In the genomic region with DNA sequence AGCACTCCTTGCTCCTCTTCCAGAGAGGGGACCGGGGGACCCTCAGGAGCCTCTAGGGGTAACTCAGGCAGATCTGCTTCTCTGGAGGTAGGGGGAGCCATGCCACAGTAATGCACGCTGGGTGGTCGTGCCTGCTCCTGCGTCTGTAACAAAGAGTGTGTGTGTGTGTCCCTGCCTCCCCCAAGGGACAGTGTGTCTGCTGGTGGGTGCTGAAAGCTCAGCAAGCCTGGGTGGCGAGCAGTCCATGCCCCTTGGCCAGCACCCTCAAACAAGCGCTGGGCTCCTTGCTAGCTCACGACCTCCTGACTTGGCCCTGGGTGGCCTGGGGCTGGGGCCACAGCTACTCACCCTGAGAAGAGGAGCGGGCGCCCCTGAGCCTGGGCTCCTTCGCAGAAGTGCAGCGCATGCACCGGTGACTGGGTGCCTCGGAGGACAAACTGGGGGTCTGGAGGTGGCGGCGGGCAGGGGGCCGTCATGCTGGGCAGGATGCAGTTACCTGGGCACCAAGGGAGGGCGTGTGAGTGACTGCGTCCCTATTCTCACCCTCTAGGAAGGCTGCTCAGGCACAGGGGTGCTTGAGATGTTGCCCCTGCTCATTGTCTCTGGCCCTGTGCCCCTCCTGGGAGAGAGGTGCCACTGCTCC, we compare ENCODE assay signal across 14 cellular contexts. TPM values are rescaled to one million over a fixed set of nuclear protein-coding genes. Genes with fewer than 3 reads are reported as not detected.
DNase-seq lines count a peak whose midpoint lies in the region; ATAC-seq, FAIRE-seq and TF ChIP-seq lines count a peak whose summit lies in the region.
"Had no signal": no experiment of that assay in that cellular context is flagged by ENCODE, and none has a peak within 500 bp of the region (broad histone marks: within the 10 kb centered on the region; RNA-seq: fewer than 3 reads in every experiment).

No MANE protein-coding gene starts in this region.

- no peak overlapping the region for H3K27ac ChIP-seq in astrocyte (ENCODE audit: low read depth, low read length)
- no peak overlapping the region for H3K27ac ChIP-seq in HepG2 (ENCODE audit: extremely low read length, insufficient read depth, low read length)
- no peak overlapping the region for H3K27ac ChIP-seq in upper lobe of right lung
- no peak overlapping the region for H3K27ac ChIP-seq in prostate gland
- H3K27ac ChIP-seq: body of pancreas, left lung, psoas muscle had no signal

- DNase-seq in natural killer cell (peak; percentile 12), astrocyte (ENCODE audit: low read depth) (no peak), HepG2 (ENCODE audit: low spot score) (no peak), upper lobe of right lung (peak; percentile 56), prostate gland (ENCODE audit: low spot score) (no peak), DMS153 treated with DMSO at 0.1 percent for 48 hours (lab: John Stamatoyannopoulos, UW; ENCODE audit: unreplicated experiment) (no peak)
- DNase-seq in natural killer cell treated with Interleukin-12 subunit alpha and Interleukin-12 subunit beta and Interleukin-15 and Interleukin-18, amount 100 ng/mL, for 72 hours (ENCODE audit: low spot score) = no peak
- DNase-seq: activated naive CD4-positive, alpha-beta T cell treated with Interleukin-2 at 50 U/mL for 16 hours; GDM1; NCI-H2227 treated with DMSO at 0.1 percent for 48 hours; psoas muscle had no signal

- no TSS peak for BruUV-seq in HepG2 (replicated peaks; lab: Mats Ljungman, UMichigan)

- H2AFZ ChIP-seq in astrocyte (ENCODE audit: low read depth, low read length) (no peak overlapping the region), HepG2 (ENCODE audit: low read length) (no peak overlapping the region)

- FAIRE-seq in astrocyte (lab: Jason Lieb, UNC) (no peak), HepG2 (lab: Jason Lieb, UNC) (no peak)

- H3K4me1 Mint-ChIP-seq in natural killer cell (peaks cover 0 to 4% of the 10 kb centered on the region in 2 donors), astrocyte (ENCODE audit: low read depth, unreplicated experiment) (no peaks in the 10 kb centered on the region)
- H3K4me1 Mint-ChIP-seq in natural killer cell treated with Interleukin-12 subunit alpha and Interleukin-12 subunit beta and Interleukin-15 and Interleukin-18, amount 100 ng/mL, for 72 hours (ENCODE audit: low read depth in 2 of 2) = peaks cover 3 to 6% of the 10 kb centered on the region in 2 donors

- H3K4me3 ChIP-seq in astrocyte (ENCODE audit: insufficient read depth, low read depth, low read length) (no peak overlapping the region), HepG2 (replicated peaks in 1 of 3; ENCODE audit: insufficient read depth in 1 of 3, low read depth in 2 of 3, low read length in 3 of 3) (no peak overlapping the region), upper lobe of right lung (no peak overlapping the region), prostate gland (no peak overlapping the region)
- H3K4me3 ChIP-seq: body of pancreas, left lung, psoas muscle had no signal

- H3K4me2 ChIP-seq in astrocyte (ENCODE audit: low read length) = no peak overlapping the region
- no peak overlapping the region for H3K4me2 ChIP-seq in HepG2 (ENCODE audit: low read depth, low read length)

- CTCF ChIA-PET in HepG2 (lab: Yijun Ruan, JAX; ENCODE audit: low intra/inter-chr PET ratio, low total read pairs) = no interaction called here

- H3K9me3 ChIP-seq in astrocyte (ENCODE audit: insufficient read depth, low read depth, low read length) (no peaks in the 10 kb centered on the region), HepG2 (ENCODE audit: low read length) (no peaks in the 10 kb centered on the region), upper lobe of right lung (no peaks in the 10 kb centered on the region), prostate gland (no peaks in the 10 kb centered on the region)
- H3K9me3 ChIP-seq: body of pancreas, left lung, psoas muscle had no signal

- H3K9ac ChIP-seq in astrocyte (ENCODE audit: low read length) = no peak overlapping the region
- no peak overlapping the region for H3K9ac ChIP-seq in HepG2 (ENCODE audit: insufficient read depth, low read depth, low read length)

- H3K27me3 Mint-ChIP-seq in natural killer cell (ENCODE audit: low read depth in 2 of 2) (no peaks in the 10 kb centered on the region), astrocyte (ENCODE audit: low read depth, unreplicated experiment) (peaks cover 4% of the 10 kb centered on the region)
- H3K27me3 Mint-ChIP-seq in natural killer cell treated with Interleukin-12 subunit alpha and Interleukin-12 subunit beta and Interleukin-15 and Interleukin-18, amount 100 ng/mL, for 72 hours = no peaks in the 10 kb centered on the region

- in situ Hi-C loops in HepG2 (cut with HindIII; ENCODE audit: extremely low pct_ligation_motif_present, low pct_unique_long_range_greater_than_20kb) = no loop called here

- no peaks in the 10 kb centered on the region for H3K27me3 ChIP-seq in astrocyte (ENCODE audit: insufficient read depth, low read length)
- H3K27me3 ChIP-seq in HepG2 (ENCODE audit: control insufficient read depth in 1 of 2, insufficient read depth in 2 of 2, low read length in 2 of 2) = no peaks in the 10 kb centered on the region
- no peaks in the 10 kb centered on the region for H3K27me3 ChIP-seq in upper lobe of right lung
- H3K27me3 ChIP-seq in prostate gland (replicated peaks; ENCODE audit: insufficient read depth) = no peaks in the 10 kb centered on the region
- H3K27me3 ChIP-seq: body of pancreas, left lung had no signal

- ATAC-seq in natural killer cell = no peak
- ATAC-seq in natural killer cell treated with Interleukin-12 subunit alpha and Interleukin-12 subunit beta and Interleukin-15 and Interleukin-18, amount 100 ng/mL, for 72 hours = no peak
- ATAC-seq in HepG2 = no peak
- ATAC-seq in upper lobe of right lung = no peak
- no peak for ATAC-seq in GM21447 (IDR thresholded peaks at IDR 0.05; ENCODE audit: unreplicated experiment)
- ATAC-seq: body of pancreas, left lung, psoas muscle had no signal

- H4K20me1 ChIP-seq in astrocyte (ENCODE audit: insufficient read depth, low read length) = peaks cover 8% of the 10 kb centered on the region
- H4K20me1 ChIP-seq in HepG2 (ENCODE audit: insufficient read depth, low read length) = no peaks in the 10 kb centered on the region

- TF ChIP-seq RAD21 in HepG2 (CRISPR knock-in tag; IDR thresholded peaks at IDR 0.05) = 0 out of 2 replicates have a peak, but pooled peaks have one; percentile 12

- H3K9me3 Mint-ChIP-seq in natural killer cell (no peaks in the 10 kb centered on the region), astrocyte (ENCODE audit: unreplicated experiment) (no peaks in the 10 kb centered on the region)
- H3K9me3 Mint-ChIP-seq in natural killer cell treated with Interleukin-12 subunit alpha and Interleukin-12 subunit beta and Interleukin-15 and Interleukin-18, amount 100 ng/mL, for 72 hours = no peaks in the 10 kb centered on the region

- intact Hi-C loops in natural killer cell (cut with micrococcal nuclease) (no loop called here), HepG2 (cut with micrococcal nuclease; ENCODE audit: unreplicated experiment) (loop anchor here (2.0 to 5.0 kb wide), 2 partner anchors 71 to 90 kb away; no protein-coding TSS in a partner anchor), upper lobe of right lung (cut with DNase I) (no loop called here), prostate gland (cut with DNase I) (no loop called here)

- POLR2A ChIA-PET in HepG2 (lab: Yijun Ruan, JAX) = interaction anchor here (1.0 kb wide), 1 partner anchor 33 kb away, joined by 3 read pairs; the partner anchor contains the start of genes GNB1L and RTL10

- TF ChIP-seq EP300 in HepG2 (IDR thresholded peaks at IDR 0.05; ENCODE audit: low read depth in 2 of 2, low read length in 2 of 2) = no peak
- no peak for TF ChIP-seq EP300 in HepG2 (CRISPR knock-in tag; IDR thresholded peaks at IDR 0.05; ENCODE audit: borderline replicate concordance)

- no peak for TF ChIP-seq POLR2A in HepG2 (IDR thresholded peaks at IDR 0.05; ENCODE audit: insufficient read depth in 1 of 2, low read depth in 2 of 2, low read length in 2 of 2)
- no peak for TF ChIP-seq POLR2A in prostate gland (IDR thresholded peaks at IDR 0.05)

- H3K4me3 Mint-ChIP-seq in natural killer cell (no peak overlapping the region), astrocyte (ENCODE audit: unreplicated experiment) (no peak overlapping the region)
- no peak overlapping the region for H3K4me3 Mint-ChIP-seq in natural killer cell treated with Interleukin-12 subunit alpha and Interleukin-12 subunit beta and Interleukin-15 and Interleukin-18, amount 100 ng/mL, for 72 hours

- WGBS in HepG2 (ENCODE audit: low lambda C conversion rate) = 78% methylated on average over 2 of the region's 18 CpGs
- 93% methylated on average over 18 of the region's 18 CpGs for WGBS in prostate gland

- H3K4me1 ChIP-seq in astrocyte (ENCODE audit: insufficient read depth, low read length) = no peaks in the 10 kb centered on the region
- H3K4me1 ChIP-seq in HepG2 (ENCODE audit: insufficient read depth, low read length) = peaks cover 28% of the 10 kb centered on the region
- peaks cover 10% of the 10 kb centered on the region for H3K4me1 ChIP-seq in upper lobe of right lung
- H3K4me1 ChIP-seq in prostate gland (replicated peaks) = no peaks in the 10 kb centered on the region
- H3K4me1 ChIP-seq: body of pancreas, psoas muscle had no signal

- H3K27ac Mint-ChIP-seq in natural killer cell = no peak overlapping the region
- no peak overlapping the region for H3K27ac Mint-ChIP-seq in natural killer cell treated with Interleukin-12 subunit alpha and Interleukin-12 subunit beta and Interleukin-15 and Interleukin-18, amount 100 ng/mL, for 72 hours
- peak overlapping the region; percentile 12 for H3K27ac Mint-ChIP-seq in astrocyte (ENCODE audit: unreplicated experiment)

- TF ChIP-seq CTCF in natural killer cell (IDR thresholded peaks at IDR 0.05) (no peak), astrocyte (IDR thresholded peaks at IDR 0.05; ENCODE audit: insufficient read depth, low read depth, low read length) (no peak), HepG2 (CRISPR knock-in tag; IDR thresholded peaks at IDR 0.05) (peak; percentile 47), upper lobe of right lung (IDR thresholded peaks at IDR 0.05) (no peak), prostate gland (IDR thresholded peaks at IDR 0.05) (no peak)

- no peaks in the 10 kb centered on the region for H3K36me3 ChIP-seq in astrocyte (ENCODE audit: insufficient read depth, low read length)
- no peaks in the 10 kb centered on the region for H3K36me3 ChIP-seq in HepG2 (replicated peaks in 1 of 2; ENCODE audit: control insufficient read depth in 1 of 2, insufficient read depth in 2 of 2, low read length in 2 of 2)
- no peaks in the 10 kb centered on the region for H3K36me3 ChIP-seq in upper lobe of right lung
- no peaks in the 10 kb centered on the region for H3K36me3 ChIP-seq in prostate gland
- H3K36me3 ChIP-seq: left lung had no signal

- H3K36me3 Mint-ChIP-seq in natural killer cell = no peaks in the 10 kb centered on the region
- H3K36me3 Mint-ChIP-seq in natural killer cell treated with Interleukin-12 subunit alpha and Interleukin-12 subunit beta and Interleukin-15 and Interleukin-18, amount 100 ng/mL, for 72 hours = no peaks in the 10 kb centered on the region
- peaks cover under 1% of the 10 kb centered on the region for H3K36me3 Mint-ChIP-seq in astrocyte (ENCODE audit: low read depth, unreplicated experiment)

- H3K79me2 ChIP-seq in astrocyte (ENCODE audit: insufficient read depth, low read length) (no peaks in the 10 kb centered on the region), HepG2 (ENCODE audit: insufficient read depth, low read length) (no peaks in the 10 kb centered on the region)

RNA-seq across cellular contexts. Expression of gene GNB1L, which starts 33.7 kb away (rescaled TPM):
- 1 to 10 TPM; 5.1 to 5.3 (median 5.3) TPM for total RNA-seq in natural killer cell
- 10 to 100 TPM in 1 of 2 donors, 1 to 10 TPM in 1; 9.7 to 17.9 TPM for total RNA-seq in natural killer cell treated with Interleukin-12 subunit alpha and Interleukin-12 subunit beta and Interleukin-15 and Interleukin-18, amount 100 ng/mL, for 72 hours
- total RNA-seq in astrocyte = 10.4 and 14.3 TPM in 2 replicates
- 7.4 and 7.7 TPM in 2 replicates for total RNA-seq in HepG2 (2016; rRNA removed; fragmentation: Illumina TruSeq; extraction: Trizol)
- 2.1 and 3.2 TPM in 2 replicates for total RNA-seq in HepG2 (2016; cell fraction: cytosol; rRNA removed; fragmentation: Illumina TruSeq; extraction: Trizol; ENCODE audit: low read depth)
- total RNA-seq in HepG2 (2016; cell fraction: insoluble cytoplasmic fraction; rRNA removed; fragmentation: Illumina TruSeq; extraction: Trizol) = 7.8 and 8.7 TPM in 2 replicates
- total RNA-seq in HepG2 (2016; cell fraction: membrane; rRNA removed; fragmentation: Illumina TruSeq; extraction: Trizol) = 4.1 and 4.4 TPM in 2 replicates
- 4.8 and 5.3 TPM in 2 replicates for total RNA-seq in HepG2 (2016; cell fraction: nucleus; rRNA removed; fragmentation: Illumina TruSeq; extraction: Trizol)
- polyA plus RNA-seq in HepG2 (2011; rRNA removed) = 2.1 and 2.5 TPM in 2 replicates
- 1.7 and 3.9 TPM in 2 replicates for polyA plus RNA-seq in HepG2 (2011; cell fraction: cytosol; rRNA removed)
- 4.7 and 6.8 TPM in 2 replicates for polyA plus RNA-seq in HepG2 (2011; cell fraction: nucleus; rRNA removed)
- polyA plus RNA-seq in HepG2 (2012) = 2.4 and 4.1 TPM in 2 replicates
- polyA plus RNA-seq in HepG2 (2016; cell fraction: cytosol; fragmentation: Illumina TruSeq; extraction: Trizol; ENCODE audit: low read depth) = 1.7 and 2.3 TPM in 2 replicates
- polyA plus RNA-seq in HepG2 (2016; cell fraction: insoluble cytoplasmic fraction; fragmentation: Illumina TruSeq; extraction: Trizol; ENCODE audit: low read depth) = 5.9 and 6.5 TPM in 2 replicates
- polyA plus RNA-seq in HepG2 (2016; cell fraction: membrane; fragmentation: Illumina TruSeq; extraction: Trizol; ENCODE audit: low read depth) = 2.8 and 3.1 TPM in 2 replicates
- 4.2 and 7.0 TPM in 2 replicates for polyA plus RNA-seq in HepG2 (2016; cell fraction: nucleus; fragmentation: Illumina TruSeq; extraction: Trizol; ENCODE audit: insufficient read depth, low read depth)
- 2.4 and 4.9 TPM in 2 replicates for polyA minus RNA-seq in HepG2 (2011; rRNA and poly(A)+ RNA removed; ENCODE audit: low replicate concordance)
- polyA minus RNA-seq in HepG2 (2011; cell fraction: cytosol; rRNA and poly(A)+ RNA removed) = 1.7 and 2.4 TPM in 2 replicates
- polyA minus RNA-seq in HepG2 (2011; cell fraction: nucleus; rRNA and poly(A)+ RNA removed) = 0.75 and 1.8 TPM in 2 replicates
- 7.8 TPM for total RNA-seq in upper lobe of right lung
- 10 to 100 TPM in 1 of 2 donors, 1 to 10 TPM in 1; 5.6 to 12.0 TPM for total RNA-seq in prostate gland

RNA-seq across cellular contexts. Expression of gene RTL10, which starts 33.7 kb away (rescaled TPM):
- 10 to 100 TPM in 2 of 3 donors, 1 to 10 TPM in 1; 6.4 to 12.5 (median 11.7) TPM for total RNA-seq in natural killer cell
- 10 to 100 TPM; 11.2 to 26.3 TPM for total RNA-seq in natural killer cell treated with Interleukin-12 subunit alpha and Interleukin-12 subunit beta and Interleukin-15 and Interleukin-18, amount 100 ng/mL, for 72 hours
- 33.6 and 43.0 TPM in 2 replicates for total RNA-seq in astrocyte
- total RNA-seq in HepG2 (2016; rRNA removed; fragmentation: Illumina TruSeq; extraction: Trizol) = 14.1 and 17.6 TPM in 2 replicates
- total RNA-seq in HepG2 (2016; cell fraction: cytosol; rRNA removed; fragmentation: Illumina TruSeq; extraction: Trizol; ENCODE audit: low read depth) = 2.4 and 2.6 TPM in 2 replicates
- total RNA-seq in HepG2 (2016; cell fraction: insoluble cytoplasmic fraction; rRNA removed; fragmentation: Illumina TruSeq; extraction: Trizol) = 10.3 and 13.8 TPM in 2 replicates
- total RNA-seq in HepG2 (2016; cell fraction: membrane; rRNA removed; fragmentation: Illumina TruSeq; extraction: Trizol) = 6.4 and 6.7 TPM in 2 replicates
- 15.1 and 15.3 TPM in 2 replicates for total RNA-seq in HepG2 (2016; cell fraction: nucleus; rRNA removed; fragmentation: Illumina TruSeq; extraction: Trizol)
- 15.8 and 18.2 TPM in 2 replicates for polyA plus RNA-seq in HepG2 (2011; rRNA removed)
- polyA plus RNA-seq in HepG2 (2011; cell fraction: cytosol; rRNA removed) = 8.3 and 9.5 TPM in 2 replicates
- 47.3 and 53.1 TPM in 2 replicates for polyA plus RNA-seq in HepG2 (2011; cell fraction: nucleus; rRNA removed)
- polyA plus RNA-seq in HepG2 (2012) = 11.3 and 11.9 TPM in 2 replicates
- 1.3 and 1.5 TPM in 2 replicates for polyA plus RNA-seq in HepG2 (2016; cell fraction: cytosol; fragmentation: Illumina TruSeq; extraction: Trizol; ENCODE audit: low read depth)
- polyA plus RNA-seq in HepG2 (2016; cell fraction: insoluble cytoplasmic fraction; fragmentation: Illumina TruSeq; extraction: Trizol; ENCODE audit: low read depth) = 8.2 and 12.3 TPM in 2 replicates
- 2.5 and 3.1 TPM in 2 replicates for polyA plus RNA-seq in HepG2 (2016; cell fraction: membrane; fragmentation: Illumina TruSeq; extraction: Trizol; ENCODE audit: low read depth)
- 23.5 and 25.4 TPM in 2 replicates for polyA plus RNA-seq in HepG2 (2016; cell fraction: nucleus; fragmentation: Illumina TruSeq; extraction: Trizol; ENCODE audit: insufficient read depth, low read depth)
- polyA minus RNA-seq in HepG2 (2011; rRNA and poly(A)+ RNA removed; ENCODE audit: low replicate concordance) = 46.0 and 112 TPM in 2 replicates
- polyA minus RNA-seq in HepG2 (2011; cell fraction: cytosol; rRNA and poly(A)+ RNA removed) = 8.4 and 10.0 TPM in 2 replicates
- polyA minus RNA-seq in HepG2 (2011; cell fraction: nucleus; rRNA and poly(A)+ RNA removed) = 21.9 and 23.7 TPM in 2 replicates
- 20.5 TPM for total RNA-seq in upper lobe of right lung
- total RNA-seq in prostate gland = 10 to 100 TPM; 15.7 to 41.9 TPM

Comparison
In these comparisons a context has a peak if more than half of its experiments do, and no peak if none do; other contexts are left out.
1. DNase-seq: peak in natural killer cell (single experiment) and upper lobe of right lung (single experiment); none in natural killer cell treated with Interleukin-12 subunit alpha and Interleukin-12 subunit beta and Interleukin-15 and Interleukin-18, amount 100 ng/mL, for 72 hours (single experiment), astrocyte (single experiment), HepG2 (single experiment), prostate gland (single experiment) and DMS153 treated with DMSO at 0.1 percent for 48 hours (single experiment).